ENCODE assay signal across 8 cellular contexts in the genomic region with DNA sequence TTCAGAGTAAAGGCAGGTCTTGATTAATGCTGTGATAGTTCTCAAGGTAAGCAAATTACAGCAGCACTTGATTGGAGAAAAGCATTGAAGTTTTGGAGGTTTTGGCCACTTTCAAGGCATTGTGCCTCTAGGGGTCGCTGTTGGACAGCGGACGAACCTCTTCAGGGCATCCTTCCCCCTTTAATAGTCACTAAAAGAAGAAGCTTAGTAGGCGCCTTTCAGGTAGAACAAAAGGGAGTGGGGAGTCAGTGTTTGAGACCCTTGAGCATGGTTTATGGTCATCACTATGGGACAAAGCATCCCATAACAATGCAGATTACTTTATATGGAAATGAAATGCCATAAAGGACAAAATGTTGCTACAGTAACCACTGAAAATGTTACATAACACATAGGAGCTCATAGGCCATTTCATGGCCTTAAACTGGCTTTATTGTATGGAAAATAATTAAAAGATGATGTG.
DNase-seq lines count a peak whose midpoint lies in the region; ATAC-seq, FAIRE-seq and TF ChIP-seq lines count a peak whose summit lies in the region.

No MANE protein-coding gene starts in this region.

- FAIRE-seq in A549 (lab: Jason Lieb, UNC): peak; percentile 78

- DNase-seq in A549 (ENCODE audit: low read depth in 1 of 2, low spot score in 1 of 2) (peak; percentile 7 to 75), NCI-H510A treated with DMSO at 0.1 percent for 48 hours (lab: John Stamatoyannopoulos, UW) (peak; percentile 65), coronary artery (ENCODE audit: low spot score) (peak; percentile 81), left lung (peak; percentile 80 to 82)
- peak; percentile 82 to 92 for DNase-seq in activated CD4-positive, alpha-beta T cell treated with anti-CD3 and anti-CD28 coated beads for 4 hours
- peak; percentile 80 for DNase-seq in stimulated activated CD4-positive, alpha-beta T cell treated with anti-CD3 and anti-CD28 coated beads, Interleukin-2, amount 100 ng/mL, for 4 hours (ENCODE audit: low read depth)

- H3K9me3 ChIP-seq in A549 (no peaks in the 10 kb centered on the region), left lung (no peaks in the 10 kb centered on the region)

- CTCF ChIA-PET in A549 (lab: Yijun Ruan, JAX): interaction anchor here (0.5 to 3.2 kb wide), 117 partner anchors 9 to 1754 kb away, joined by 3 to 35 read pairs (median 4); a partner anchor contains a TSS

- TF ChIP-seq POLR2A in A549 (IDR thresholded peaks at IDR 0.05; ENCODE audit: low read length): no peak

- peak overlapping the region; percentile 8 to 24; a peak in 1 of 6 replicates for H3K27ac ChIP-seq in A549
- peak overlapping the region; percentile 52 to 54 for H3K27ac ChIP-seq in coronary artery
- H3K27ac ChIP-seq in left lung: peak overlapping the region; percentile 10 to 76

- no peak for TF ChIP-seq EP300 in A549 (IDR thresholded peaks at IDR 0.05)

- H3K4me1 ChIP-seq in A549: peaks cover 4% of the 10 kb centered on the region; the same call in 1 of the 3 replicates
- peaks cover 0 to 7% of the 10 kb centered on the region in 2 donors for H3K4me1 ChIP-seq in left lung

- H3K4me2 ChIP-seq in A549: peak overlapping the region; percentile 29; the same call in 2 of the 3 replicates

- peak; percentile 96 to 97 for TF ChIP-seq RAD21 in A549 (conservative IDR thresholded peaks at IDR 0.05 in 1 of 2, IDR thresholded peaks at IDR 0.05 in 1 of 2)

- intact Hi-C loops in left lung (cut with DNase I): no loop called here

- H3K4me3 ChIP-seq in A549 (no peak overlapping the region), coronary artery (peak overlapping the region; percentile 64), left lung (peak overlapping the region; percentile 14 to 31)

- WGBS in A549 (ENCODE audit: missing lambda C conversion rate): 0% methylated on average over 4 of the region's 4 CpGs

- ATAC-seq in A549: peak; percentile 64 to 89; a peak in 5 of 6 replicates
- ATAC-seq in GM18868 (IDR thresholded peaks at IDR 0.05; ENCODE audit: unreplicated experiment): peak; percentile 69
- ATAC-seq in HG03342 (IDR thresholded peaks at IDR 0.05; ENCODE audit: unreplicated experiment): peak; percentile 73
- ATAC-seq in left lung: peak; percentile 92

- H3K36me3 ChIP-seq in left lung: no peaks in the 10 kb centered on the region

- POLR2A ChIA-PET in A549 (lab: Yijun Ruan, JAX): interaction anchor here (0.6 to 2.2 kb wide), 5 partner anchors 397 to 1606 kb away, joined by 3 to 33 read pairs (median 4); a partner anchor contains a TSS

- H3K27me3 ChIP-seq in left lung: no peaks in the 10 kb centered on the region

- peak; percentile 92 for TF ChIP-seq CTCF in A549 (IDR thresholded peaks at IDR 0.05)
- TF ChIP-seq CTCF in coronary artery (IDR thresholded peaks at IDR 0.05): peak; percentile 92
- TF ChIP-seq CTCF in left lung (IDR thresholded peaks at IDR 0.05): peak; percentile 81 to 84

TF ChIP-seq in A549, 52 proteins besides CTCF, POLR2A, EP300 and RAD21:
- peak; percentile 88 for TF ChIP-seq SMC3 (IDR thresholded peaks at IDR 0.05)
- no peak for TF ChIP-seq TP53 (CRISPR knock-in tag; IDR thresholded peaks at IDR 0.05)
- no peak for TF ChIP-seq POLR2AphosphoS2 (conservative IDR thresholded peaks at IDR 0.05; ENCODE audit: low read length)
